In genomic region chr2:82345910-82346309, GRCh38 we compare ENCODE assay signal across 29 cellular contexts.
"Had no signal": no experiment of that assay in that cellular context is flagged by ENCODE, and none has a peak within 500 bp of the region (broad histone marks: within the 10 kb centered on the region; RNA-seq: fewer than 3 reads in every experiment).

No MANE protein-coding gene starts in this region.

- H3K4me1 Mint-ChIP-seq: stimulated activated effector memory CD8-positive, alpha-beta T cell treated with anti-CD3 and anti-CD28 coated beads, Interleukin-12 subunit alpha, Interleukin-12 subunit beta, amount 100 ng/mL, for 72 hours; stimulated activated memory B cell treated with anti-CD40 and anti-IgM and Interleukin-4, amounts not matched to agents 10 μg/mL and 1 μg/mL and 100 μg/mL, for 72 hours; stimulated activated naive B cell treated with anti-CD40 and anti-IgM and Interleukin-4, amounts not matched to agents 10 μg/mL and 1 μg/mL and 100 μg/mL, for 72 hours; stimulated activated naive CD8-positive, alpha-beta T cell treated with anti-CD3 and anti-CD28 coated beads, Interleukin-15, amount 100 ng/mL, for 72 hours had no signal

- H3K36me3 Mint-ChIP-seq: stimulated activated effector memory CD8-positive, alpha-beta T cell treated with anti-CD3 and anti-CD28 coated beads, Interleukin-12 subunit alpha, Interleukin-12 subunit beta, amount 100 ng/mL, for 72 hours; stimulated activated memory B cell treated with anti-CD40 and anti-IgM and Interleukin-4, amounts not matched to agents 10 μg/mL and 1 μg/mL and 100 μg/mL, for 72 hours; stimulated activated naive B cell treated with anti-CD40 and anti-IgM and Interleukin-4, amounts not matched to agents 10 μg/mL and 1 μg/mL and 100 μg/mL, for 72 hours; type B pancreatic cell had no signal

- H3K9me3 ChIP-seq: suprapubic skin, testis, thoracic aorta, thyroid gland, tibial artery, tibial nerve, transverse colon, upper lobe of left lung, upper lobe of right lung, uterus, vagina had no signal

- H3K27ac Mint-ChIP-seq: stimulated activated effector memory CD8-positive, alpha-beta T cell treated with anti-CD3 and anti-CD28 coated beads, Interleukin-12 subunit alpha, Interleukin-12 subunit beta, amount 100 ng/mL, for 72 hours; stimulated activated memory B cell treated with anti-CD40 and anti-IgM and Interleukin-4, amounts not matched to agents 10 μg/mL and 1 μg/mL and 100 μg/mL, for 72 hours; stimulated activated naive B cell treated with anti-CD40 and anti-IgM and Interleukin-4, amounts not matched to agents 10 μg/mL and 1 μg/mL and 100 μg/mL, for 72 hours; stimulated activated naive CD8-positive, alpha-beta T cell treated with anti-CD3 and anti-CD28 coated beads, Interleukin-15, amount 100 ng/mL, for 72 hours; stimulated activated naive CD8-positive, alpha-beta T cell treated with anti-CD3 and anti-CD28 coated beads, Interleukin-15, Interleukin-2, amounts not matched to agents 100 ng/mL and 50 ng/mL, for 24 hours; type B pancreatic cell had no signal

- ATAC-seq: stimulated activated effector memory CD8-positive, alpha-beta T cell treated with anti-CD3 and anti-CD28 coated beads, Interleukin-12 subunit alpha, Interleukin-12 subunit beta, amount 100 ng/mL, for 72 hours; stimulated activated memory B cell treated with anti-CD40 and anti-IgM and Interleukin-4, amounts not matched to agents 10 μg/mL and 1 μg/mL and 100 μg/mL, for 72 hours; stimulated activated naive B cell treated with anti-CD40 and anti-IgM and Interleukin-4, amounts not matched to agents 10 μg/mL and 1 μg/mL and 100 μg/mL, for 72 hours; stimulated activated naive CD8-positive, alpha-beta T cell treated with anti-CD3 and anti-CD28 coated beads, Interleukin-15, amount 100 ng/mL, for 72 hours; stimulated activated naive CD8-positive, alpha-beta T cell treated with anti-CD3 and anti-CD28 coated beads, Interleukin-15, Interleukin-2, amounts not matched to agents 100 U/mL and 50 U/mL, for 24 hours; upper lobe of right lung had no signal

- H3K4me3 Mint-ChIP-seq: stimulated activated effector memory CD8-positive, alpha-beta T cell treated with anti-CD3 and anti-CD28 coated beads, Interleukin-12 subunit alpha, Interleukin-12 subunit beta, amount 100 ng/mL, for 72 hours; stimulated activated memory B cell treated with anti-CD40 and anti-IgM and Interleukin-4, amounts not matched to agents 10 μg/mL and 1 μg/mL and 100 μg/mL, for 72 hours; stimulated activated naive B cell treated with anti-CD40 and anti-IgM and Interleukin-4, amounts not matched to agents 10 μg/mL and 1 μg/mL and 100 μg/mL, for 72 hours; stimulated activated naive CD8-positive, alpha-beta T cell treated with anti-CD3 and anti-CD28 coated beads, Interleukin-15, amount 100 ng/mL, for 72 hours; stimulated activated naive CD8-positive, alpha-beta T cell treated with anti-CD3 and anti-CD28 coated beads, Interleukin-15, Interleukin-2, amounts not matched to agents 100 ng/mL and 50 ng/mL, for 24 hours; type B pancreatic cell had no signal

- H3K27ac ChIP-seq: stomach, suprapubic skin, testis, thoracic aorta, thyroid gland, tibial artery, tibial nerve, transverse colon, upper lobe of left lung, upper lobe of right lung, uterus, vagina had no signal

- H3K27me3 ChIP-seq: stomach, suprapubic skin, testis, thyroid gland, tibial artery, tibial nerve, transverse colon, upper lobe of left lung, upper lobe of right lung, uterus, vagina had no signal

- H3K4me1 ChIP-seq: stomach, suprapubic skin, testis, thyroid gland, tibial artery, tibial nerve, transverse colon, upper lobe of left lung, upper lobe of right lung, uterus, vagina had no signal

- H3K36me3 ChIP-seq: stomach, suprapubic skin, thoracic aorta, thyroid gland, tibial artery, tibial nerve, transverse colon, upper lobe of left lung, upper lobe of right lung, uterus, vagina had no signal

- H3K4me3 ChIP-seq: stomach, suprapubic skin, testis, thoracic aorta, thyroid gland, tibial artery, tibial nerve, transverse colon, upper lobe of left lung, upper lobe of right lung, uterus, vagina had no signal

- DNase-seq: stimulated activated CD4-positive, alpha-beta T cell treated with anti-CD3 and anti-CD28 coated beads, Interleukin-2, amount 100 ng/mL, for 48 hours; stimulated activated CD4-positive, alpha-beta T cell treated with anti-CD3 and anti-CD28 coated beads, Interleukin-4, amount 100 ng/mL, for 1 hour; stimulated activated CD4-positive, alpha-beta T cell treated with anti-CD3 and anti-CD28 coated beads, Interleukin-4, amount 100 ng/mL, for 24 hours; stimulated activated CD4-positive, alpha-beta T cell treated with anti-CD3 and anti-CD28 coated beads, Interleukin-4, amount 100 ng/mL, for 4 hours; stimulated activated CD8-positive, alpha-beta memory T cell treated with anti-CD3 and anti-CD28 coated beads, Interleukin-4, amount 100 ng/mL, for 48 hours; stimulated activated naive B cell treated with anti-CD40 and anti-IgM and Interleukin-4, amounts not matched to agents 10 μg/mL and 1 μg/mL and 100 μg/mL, for 72 hours; stimulated activated naive CD4-positive, alpha-beta T cell; stimulated activated naive CD4-positive, alpha-beta T cell treated with Interleukin-2 at 50 U/mL for 16 hours; stimulated activated naive CD8-positive, alpha-beta T cell treated with anti-CD3 and anti-CD28 coated beads, Interleukin-15, amount 100 ng/mL, for 72 hours; stimulated activated naive CD8-positive, alpha-beta T cell treated with anti-CD3 and anti-CD28 coated beads, Interleukin-15, Interleukin-2, amounts not matched to agents 100 U/mL and 50 U/mL, for 24 hours; stomach; substantia nigra; testis; thyroid gland; tibial artery; transverse colon; trophoblast cell; upper lobe of left lung; upper lobe of right lung; uterus had no signal

- FAIRE-seq: urothelium cell line had no signal

- H3K27me3 Mint-ChIP-seq: stimulated activated memory B cell treated with anti-CD40 and anti-IgM and Interleukin-4, amounts not matched to agents 10 μg/mL and 1 μg/mL and 100 μg/mL, for 72 hours; stimulated activated naive B cell treated with anti-CD40 and anti-IgM and Interleukin-4, amounts not matched to agents 10 μg/mL and 1 μg/mL and 100 μg/mL, for 72 hours; stimulated activated naive CD8-positive, alpha-beta T cell treated with anti-CD3 and anti-CD28 coated beads, Interleukin-15, amount 100 ng/mL, for 72 hours; stimulated activated naive CD8-positive, alpha-beta T cell treated with anti-CD3 and anti-CD28 coated beads, Interleukin-15, Interleukin-2, amounts not matched to agents 100 ng/mL and 50 ng/mL, for 24 hours; type B pancreatic cell had no signal

- H3K9me3 Mint-ChIP-seq: stimulated activated memory B cell treated with anti-CD40 and anti-IgM and Interleukin-4, amounts not matched to agents 10 μg/mL and 1 μg/mL and 100 μg/mL, for 72 hours; stimulated activated naive B cell treated with anti-CD40 and anti-IgM and Interleukin-4, amounts not matched to agents 10 μg/mL and 1 μg/mL and 100 μg/mL, for 72 hours; stimulated activated naive CD8-positive, alpha-beta T cell treated with anti-CD3 and anti-CD28 coated beads, Interleukin-15, amount 100 ng/mL, for 72 hours; type B pancreatic cell had no signal
